Comparison of ENCODE assay signal across 27 cellular contexts in the genomic region with DNA sequence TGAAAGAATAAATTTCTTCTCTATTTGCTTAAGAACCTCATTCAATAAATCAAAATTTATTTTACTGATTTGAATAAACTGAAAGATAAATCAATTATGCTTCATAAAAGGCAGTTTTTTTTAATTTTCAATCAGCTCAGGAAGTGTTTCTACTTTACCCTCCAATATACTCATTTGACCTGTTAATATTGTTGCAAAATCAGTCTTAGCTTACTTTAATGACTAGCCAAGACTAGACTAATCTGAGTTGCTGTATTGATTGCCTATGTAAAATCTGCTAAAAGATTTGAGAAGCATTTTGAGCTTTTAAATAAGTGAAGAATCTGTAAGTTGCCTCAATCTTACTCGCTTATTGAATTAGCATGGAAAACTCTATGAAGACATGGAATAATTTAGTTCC.
DNase-seq lines count a peak whose midpoint lies in the region; ATAC-seq lines count a peak whose summit lies in the region.
"Had no signal": no experiment of that assay in that cellular context is flagged by ENCODE, and none has a peak within 500 bp of the region (broad histone marks: within the 10 kb centered on the region; RNA-seq: fewer than 3 reads in every experiment).

No MANE protein-coding gene starts in this region.

- no peak overlapping the region for H3K4me2 ChIP-seq in neuronal stem cell (ENCODE audit: insufficient read depth, low read length, poor library complexity, severe bottlenecking)
- H3K4me2 ChIP-seq: A549; BLaER1; BLaER1 treated with 17β-estradiol and CSF1 and Interleukin-3, amounts not matched to agents 10 nM and 100 nM had no signal

- no peaks in the 10 kb centered on the region for H3K36me3 ChIP-seq in neuronal stem cell (replicated peaks in 1 of 2; ENCODE audit: control insufficient read depth in 2 of 2, insufficient read depth in 2 of 2, low read length in 2 of 2)
- H3K36me3 ChIP-seq: BE2C; BLaER1; BLaER1 treated with 17β-estradiol and CSF1 and Interleukin-3, amounts not matched to agents 10 nM and 100 nM had no signal

- DNase-seq in left lobe of liver (ENCODE audit: low spot score) (no peak), neuronal stem cell (ENCODE audit: low spot score) (no peak)
- DNase-seq: 8988T; ACHN; AML-193; BE2C; C1 segment of cervical spinal cord; Caco-2; Calu3; CD4-positive, alpha-beta memory T cell; CD4-positive, alpha-beta T cell; CD4-positive, CD25-positive, alpha-beta regulatory T cell; CD8-positive, alpha-beta memory T cell; CD8-positive, alpha-beta T cell; COR-L47; DMS 273 treated with DMSO at 0.1 percent for 48 hours; DMS153; DMS53; DMS79; DMS79 treated with DMSO at 0.1 percent for 48 hours; DND-41; EL had no signal

- H2BK5ac ChIP-seq in neuronal stem cell (ENCODE audit: low read length), result no peak overlapping the region

- no peak overlapping the region for H3K27ac ChIP-seq in neuronal stem cell (replicated peaks; ENCODE audit: low read length)
- H3K27ac ChIP-seq: 22Rv1; A549; BLaER1; BLaER1 treated with 17β-estradiol and CSF1 and Interleukin-3, amounts not matched to agents 10 nM and 100 nM; C4-2B had no signal

- no peak overlapping the region for H2AFZ ChIP-seq in neuronal stem cell (ENCODE audit: low read length)

- no peaks in the 10 kb centered on the region for H3K9me3 ChIP-seq in neuronal stem cell (replicated peaks in 1 of 2; ENCODE audit: control insufficient read depth in 2 of 2, insufficient read depth in 1 of 2, low read depth in 1 of 2, low read length in 2 of 2)
- H3K9me3 ChIP-seq: A549; BE2C; BLaER1; BLaER1 treated with 17β-estradiol and CSF1 and Interleukin-3, amounts not matched to agents 10 nM and 100 nM; Caco-2 had no signal

- no peak overlapping the region for H2BK15ac ChIP-seq in neuronal stem cell (ENCODE audit: low read length)

- H3K27me3 ChIP-seq in neuronal stem cell (ENCODE audit: control insufficient read depth in 3 of 3, insufficient read depth in 3 of 3, low read depth in 1 of 3, low read length in 3 of 3), result no peaks in the 10 kb centered on the region
- H3K27me3 ChIP-seq: BE2C; BLaER1; BLaER1 treated with 17β-estradiol and CSF1 and Interleukin-3, amounts not matched to agents 10 nM and 100 nM had no signal

- no peak overlapping the region for H3K18ac ChIP-seq in neuronal stem cell (ENCODE audit: low read length)

- H3K23ac ChIP-seq in neuronal stem cell (ENCODE audit: low read depth, low read length, poor library complexity), result no peak overlapping the region

- no peaks in the 10 kb centered on the region for H3K4me1 ChIP-seq in neuronal stem cell (ENCODE audit: control insufficient read depth in 2 of 2, insufficient read depth in 1 of 2, low read depth in 1 of 2, low read length in 2 of 2)
- H3K4me1 ChIP-seq: A549; BE2C; BLaER1; BLaER1 treated with 17β-estradiol and CSF1 and Interleukin-3, amounts not matched to agents 10 nM and 100 nM; Caco-2 had no signal

- no peak overlapping the region for H2BK120ac ChIP-seq in neuronal stem cell (ENCODE audit: low read depth, low read length)

- H3K79me1 ChIP-seq in neuronal stem cell (ENCODE audit: low read depth, low read length), result no peaks in the 10 kb centered on the region

- H3K14ac ChIP-seq in neuronal stem cell (ENCODE audit: low read length), result no peak overlapping the region

- no peak overlapping the region for H4K91ac ChIP-seq in neuronal stem cell (ENCODE audit: low read depth, low read length, poor library complexity)

- no peak overlapping the region for H3K9ac ChIP-seq in neuronal stem cell (ENCODE audit: low read depth, low read length, poor library complexity)
- H3K9ac ChIP-seq: BLaER1; BLaER1 treated with 17β-estradiol and CSF1 and Interleukin-3, amounts not matched to agents 10 nM and 100 nM had no signal

- H4K8ac ChIP-seq in neuronal stem cell (ENCODE audit: low read depth, low read length), result no peak overlapping the region

- no peak overlapping the region for H3K4me3 ChIP-seq in neuronal stem cell (ENCODE audit: low read length in 2 of 2)
- H3K4me3 ChIP-seq: A549; BLaER1; BLaER1 treated with 17β-estradiol and CSF1 and Interleukin-3, amounts not matched to agents 10 nM and 100 nM had no signal

- no peak overlapping the region for H3K4ac ChIP-seq in neuronal stem cell (ENCODE audit: low read length)

- no peak overlapping the region for H2BK12ac ChIP-seq in neuronal stem cell (ENCODE audit: low read length)

- no peak overlapping the region for H2AK5ac ChIP-seq in neuronal stem cell (ENCODE audit: low read depth, low read length)

- peak; percentile 43 for ATAC-seq in left lobe of liver
- ATAC-seq: A549; CD8-positive, alpha-beta T cell had no signal

- no CpG with 5 or more reads among the region's 1 CpG for whole genome bisulfite sequencing in neuronal stem cell (ENCODE audit: extremely low coverage in 2 of 2, insufficient read length in 2 of 2, insufficient replicate concordance in 1 of 2), 2 donors
